Comparison of ENCODE assay signal across 8 cellular contexts in the genomic region with DNA sequence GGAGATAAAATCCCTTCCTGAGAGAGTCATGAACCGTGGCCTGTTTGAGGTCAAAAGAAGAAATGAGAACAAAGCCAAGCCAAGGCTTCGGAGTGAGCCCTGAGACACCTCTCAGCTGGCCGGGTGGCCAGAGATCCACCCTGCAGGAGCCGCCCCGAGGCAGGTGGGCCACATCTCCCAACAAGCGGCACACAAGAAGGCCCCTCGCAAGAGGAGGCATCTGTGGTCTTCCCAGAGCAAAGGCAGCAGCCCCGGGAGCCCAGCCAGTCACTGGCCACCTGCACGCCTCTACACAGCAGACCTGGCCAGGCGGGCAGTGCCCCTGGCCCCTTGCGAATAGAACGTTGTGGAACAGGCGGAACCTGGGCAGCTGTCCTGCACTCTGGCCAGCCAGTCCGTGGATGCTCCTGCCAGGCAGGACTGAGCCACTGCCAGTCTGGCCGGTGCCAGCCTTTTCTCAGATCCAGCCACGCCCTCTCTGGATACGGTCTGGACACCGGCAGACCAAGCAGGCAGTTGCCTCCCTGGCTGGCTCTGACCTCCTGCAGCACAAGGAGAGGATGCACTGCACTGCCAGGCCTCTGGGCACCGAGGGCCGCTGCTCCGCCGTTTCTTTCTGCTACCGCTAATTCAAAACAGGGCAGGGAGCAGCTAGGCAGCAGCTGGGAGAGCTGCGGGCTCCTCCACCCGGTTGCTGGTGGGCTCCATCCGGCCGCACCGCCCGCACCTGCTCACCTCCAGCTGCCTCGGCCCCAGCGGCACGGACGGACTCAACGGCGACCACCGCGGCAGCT. TPM values are rescaled to one million over a fixed set of nuclear protein-coding genes. Genes with fewer than 3 reads are reported as not detected.
DNase-seq lines count a peak whose midpoint lies in the region; ATAC-seq lines count a peak whose summit lies in the region.

No MANE protein-coding gene starts in this region.

- H3K36me3 ChIP-seq in skeletal muscle satellite cell (ENCODE audit: insufficient read depth, low read length): no peaks in the 10 kb centered on the region

- H3K9ac ChIP-seq in skeletal muscle satellite cell (ENCODE audit: low read depth, low read length): no peak overlapping the region

- peak; percentile 73 for DNase-seq in HT-29 (ENCODE audit: low spot score)
- peak in 29 of 56 donors; percentile 7 to 76 (median 37) for DNase-seq in amygdala (lab: John Stamatoyannopoulos, UW)
- peak; percentile 13 for DNase-seq in kidney glomerular epithelial cell (lab: John Stamatoyannopoulos, UW)
- DNase-seq in HK-2 (ENCODE audit: unreplicated experiment): no peak
- no peak for DNase-seq in UCSD-AML1 (lab: John Stamatoyannopoulos, UW; ENCODE audit: unreplicated experiment)
- DNase-seq in NCI-H2196 treated with DMSO at 0.1 percent for 48 hours (lab: John Stamatoyannopoulos, UW; ENCODE audit: unreplicated experiment): no peak

- H3K9me3 ChIP-seq in skeletal muscle satellite cell (replicated peaks; ENCODE audit: low read length): no peaks in the 10 kb centered on the region

- no peak overlapping the region for H3K4me3 ChIP-seq in skeletal muscle satellite cell (ENCODE audit: low read length)

- no peak for ATAC-seq in HG03520 (IDR thresholded peaks at IDR 0.05; ENCODE audit: unreplicated experiment)

- peak overlapping the region; percentile 44 for H3K4me2 ChIP-seq in skeletal muscle satellite cell (ENCODE audit: low read length)

- H3K27me3 ChIP-seq in skeletal muscle satellite cell (ENCODE audit: control insufficient read depth, insufficient read depth, low read length): peaks cover 34% of the 10 kb centered on the region

- H3K4me1 ChIP-seq in skeletal muscle satellite cell (ENCODE audit: control insufficient read depth, insufficient read depth, low read length): peaks cover 6% of the 10 kb centered on the region

RNA-seq across cellular contexts. Expression of a gene that starts 30.6 kb away (rescaled TPM):
- 79.8 and 86.5 TPM in 2 replicates for total RNA-seq in HT-29 (2014; rRNA removed; shearing (Covaris generic))
- total RNA-seq in skeletal muscle satellite cell (2012; rRNA removed): 32.1 and 53.2 TPM in 2 replicates

Comparison
In these comparisons a context has a peak if more than half of its experiments do, and no peak if none do; other contexts are left out.
1. DNase-seq: peak in HT-29 (single experiment), amygdala (29 of 56) and kidney glomerular epithelial cell (single experiment); none in HK-2 (single experiment), UCSD-AML1 (single experiment) and NCI-H2196 treated with DMSO at 0.1 percent for 48 hours (single experiment).